In the genomic region with DNA sequence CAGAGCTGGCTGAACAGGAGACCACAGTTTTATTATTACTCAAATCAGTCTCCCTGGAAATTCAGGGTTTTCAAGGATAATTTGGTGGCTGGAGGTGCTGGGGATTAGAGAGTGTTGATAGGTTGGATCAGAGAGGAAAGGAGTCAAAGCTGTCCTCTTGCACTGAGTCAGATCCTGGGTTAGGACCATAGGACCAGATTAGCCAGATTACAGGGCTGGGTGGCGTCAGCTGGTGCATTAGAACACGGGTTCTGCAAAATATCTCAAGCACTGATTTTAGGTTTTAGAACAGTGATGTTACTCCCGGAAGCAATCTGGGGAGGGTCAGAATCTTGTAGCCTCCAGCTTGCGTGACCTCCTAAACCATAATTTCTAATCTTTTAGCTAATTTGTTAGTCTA, we compare ENCODE assay signal across 20 cellular contexts. TPM values are rescaled to one million over a fixed set of nuclear protein-coding genes. Genes with fewer than 3 reads are reported as not detected.
DNase-seq lines count a peak whose midpoint lies in the region; ATAC-seq and TF ChIP-seq lines count a peak whose summit lies in the region.
"Had no signal": no experiment of that assay in that cellular context is flagged by ENCODE, and none has a peak within 500 bp of the region (broad histone marks: within the 10 kb centered on the region; RNA-seq: fewer than 3 reads in every experiment).

No MANE protein-coding gene starts in this region.

- intact Hi-C loops in activated CD8-positive, alpha-beta T cell treated with anti-CD3 and anti-CD28 coated beads for 36 hours (cut with micrococcal nuclease) = loop anchor here (5.0 kb wide), 1 partner anchor 47 kb away; no protein-coding TSS in a partner anchor

- no peak for TF ChIP-seq CTCF in activated CD8-positive, alpha-beta T cell treated with anti-CD3 and anti-CD28 coated beads for 36 hours (IDR thresholded peaks at IDR 0.05)
- TF ChIP-seq CTCF in osteocyte (IDR thresholded peaks at IDR 0.05) = no peak

- peak overlapping the region; percentile 67 for H3K27ac Mint-ChIP-seq in activated CD8-positive, alpha-beta T cell treated with anti-CD3 and anti-CD28 coated beads for 36 hours
- no peak overlapping the region for H3K27ac Mint-ChIP-seq in activated CD8-positive, alpha-beta T cell treated with anti-CD3 and anti-CD28 coated beads, Interleukin-2, amount 10 ng/mL, durations not matched to agents 7 days and 5 days
- H3K27ac Mint-ChIP-seq in IgD-negative memory B cell = peak overlapping the region in 2 of 3 donors; percentile 26 to 95
- peak overlapping the region; percentile 98 for H3K27ac Mint-ChIP-seq in activated naive CD8-positive, alpha-beta T cell
- no peak overlapping the region for H3K27ac Mint-ChIP-seq in osteocyte (ENCODE audit: unreplicated experiment)
- H3K27ac Mint-ChIP-seq: endodermal cell, WTC11 had no signal

- peaks cover 65% of the 10 kb centered on the region for H3K4me1 Mint-ChIP-seq in activated CD8-positive, alpha-beta T cell treated with anti-CD3 and anti-CD28 coated beads for 36 hours (ENCODE audit: low read depth)
- H3K4me1 Mint-ChIP-seq in activated CD8-positive, alpha-beta T cell treated with anti-CD3 and anti-CD28 coated beads, Interleukin-2, amount 10 ng/mL, durations not matched to agents 7 days and 5 days (ENCODE audit: low read depth) = peaks cover 81% of the 10 kb centered on the region
- H3K4me1 Mint-ChIP-seq in IgD-negative memory B cell = peaks cover 25 to 34% (median 29%) of the 10 kb centered on the region in 3 donors
- peaks cover 77% of the 10 kb centered on the region for H3K4me1 Mint-ChIP-seq in activated naive CD8-positive, alpha-beta T cell (ENCODE audit: low read depth)
- peaks cover 9% of the 10 kb centered on the region for H3K4me1 Mint-ChIP-seq in osteocyte (ENCODE audit: unreplicated experiment)

- H3K36me3 Mint-ChIP-seq in activated CD8-positive, alpha-beta T cell treated with anti-CD3 and anti-CD28 coated beads for 36 hours (ENCODE audit: low read depth) = peaks cover 48% of the 10 kb centered on the region
- H3K36me3 Mint-ChIP-seq in activated CD8-positive, alpha-beta T cell treated with anti-CD3 and anti-CD28 coated beads, Interleukin-2, amount 10 ng/mL, durations not matched to agents 7 days and 5 days (ENCODE audit: low read depth) = peaks cover 35% of the 10 kb centered on the region
- H3K36me3 Mint-ChIP-seq in IgD-negative memory B cell (peaks cover 5% of the 10 kb centered on the region), osteocyte (ENCODE audit: unreplicated experiment) (no peaks in the 10 kb centered on the region)
- H3K36me3 Mint-ChIP-seq in activated naive CD8-positive, alpha-beta T cell = peaks cover 14% of the 10 kb centered on the region

- H3K27me3 Mint-ChIP-seq in activated CD8-positive, alpha-beta T cell treated with anti-CD3 and anti-CD28 coated beads for 36 hours = no peaks in the 10 kb centered on the region
- H3K27me3 Mint-ChIP-seq in activated CD8-positive, alpha-beta T cell treated with anti-CD3 and anti-CD28 coated beads, Interleukin-2, amount 10 ng/mL, durations not matched to agents 7 days and 5 days (ENCODE audit: low read depth) = no peaks in the 10 kb centered on the region
- H3K27me3 Mint-ChIP-seq in IgD-negative memory B cell (peaks cover 3% of the 10 kb centered on the region), osteocyte (ENCODE audit: unreplicated experiment) (no peaks in the 10 kb centered on the region)
- H3K27me3 Mint-ChIP-seq in activated naive CD8-positive, alpha-beta T cell = no peaks in the 10 kb centered on the region

- CTCF ChIA-PET in activated CD8-positive, alpha-beta T cell treated with anti-CD3 and anti-CD28 coated beads for 36 hours (lab: Charles Lee) = interaction anchor here (0.9 to 11.2 kb wide), 6 partner anchors 14 to 97 kb away, joined by 3 to 134 read pairs (median 4); no protein-coding TSS in a partner anchor
- CTCF ChIA-PET in activated CD8-positive, alpha-beta T cell treated with anti-CD3 and anti-CD28 coated beads, Interleukin-2, amount 10 ng/mL, durations not matched to agents 7 days and 5 days (lab: Charles Lee) = interaction anchor here (1.2 to 4.9 kb wide), 4 partner anchors 21 to 101 kb away, joined by 3 to 30 read pairs (median 4); no protein-coding TSS in a partner anchor

- peaks cover 6% of the 10 kb centered on the region for H3K9me3 Mint-ChIP-seq in activated CD8-positive, alpha-beta T cell treated with anti-CD3 and anti-CD28 coated beads for 36 hours
- H3K9me3 Mint-ChIP-seq in activated CD8-positive, alpha-beta T cell treated with anti-CD3 and anti-CD28 coated beads, Interleukin-2, amount 10 ng/mL, durations not matched to agents 7 days and 5 days (ENCODE audit: insufficient read depth) = peaks cover 3% of the 10 kb centered on the region
- H3K9me3 Mint-ChIP-seq in IgD-negative memory B cell (peaks cover 0 to 2% (median 0%) of the 10 kb centered on the region in 3 donors), osteocyte (ENCODE audit: unreplicated experiment) (no peaks in the 10 kb centered on the region)
- H3K9me3 Mint-ChIP-seq in activated naive CD8-positive, alpha-beta T cell (ENCODE audit: low read depth) = no peaks in the 10 kb centered on the region
- H3K9me3 Mint-ChIP-seq: endodermal cell had no signal

- H3K27ac ChIP-seq in substantia nigra (ENCODE audit: low read depth, low read length, poor library complexity, severe bottlenecking) = no peak overlapping the region
- H3K27ac ChIP-seq: BLaER1, brain microvascular endothelial cell, colonic mucosa, SK-N-MC, testis had no signal

- POLR2A ChIA-PET in activated CD8-positive, alpha-beta T cell treated with anti-CD3 and anti-CD28 coated beads for 36 hours (lab: Charles Lee) = interaction anchor here (0.9 to 10.5 kb wide), 9 partner anchors 12 to 97 kb away, joined by 3 to 134 read pairs (median 3); partner anchors contain the start of gene IL4R
- POLR2A ChIA-PET in activated CD8-positive, alpha-beta T cell treated with anti-CD3 and anti-CD28 coated beads, Interleukin-2, amount 10 ng/mL, durations not matched to agents 7 days and 5 days (lab: Charles Lee) = interaction anchor here (0.7 to 4.5 kb wide), 3 partner anchors 17 to 38 kb away, joined by 3 to 31 read pairs (median 4); no protein-coding TSS in a partner anchor

- peak overlapping the region; percentile 91 for H3K4me3 Mint-ChIP-seq in activated CD8-positive, alpha-beta T cell treated with anti-CD3 and anti-CD28 coated beads for 36 hours
- H3K4me3 Mint-ChIP-seq in activated CD8-positive, alpha-beta T cell treated with anti-CD3 and anti-CD28 coated beads, Interleukin-2, amount 10 ng/mL, durations not matched to agents 7 days and 5 days = no peak overlapping the region
- H3K4me3 Mint-ChIP-seq in IgD-negative memory B cell (peak overlapping the region in 2 of 4 donors; percentile 4 to 85), osteocyte (ENCODE audit: unreplicated experiment) (no peak overlapping the region)
- peak overlapping the region; percentile 13 for H3K4me3 Mint-ChIP-seq in activated naive CD8-positive, alpha-beta T cell
- H3K4me3 Mint-ChIP-seq: endodermal cell had no signal

- ATAC-seq in activated CD8-positive, alpha-beta T cell treated with anti-CD3 and anti-CD28 coated beads for 36 hours = no peak
- ATAC-seq in activated CD8-positive, alpha-beta T cell treated with anti-CD3 and anti-CD28 coated beads, Interleukin-2, amount 10 ng/mL, durations not matched to agents 7 days and 5 days = no peak
- no peak for ATAC-seq in GM19463 (IDR thresholded peaks at IDR 0.05; ENCODE audit: unreplicated experiment)
- ATAC-seq: left cardiac atrium, WTC11 had no signal

- DNase-seq in activated CD8-positive, alpha-beta T cell treated with anti-CD3 and anti-CD28 coated beads for 36 hours = peak; percentile 34
- DNase-seq in activated CD8-positive, alpha-beta T cell treated with anti-CD3 and anti-CD28 coated beads, Interleukin-2, amount 10 ng/mL, durations not matched to agents 7 days and 5 days = no peak
- DNase-seq in osteocyte (ENCODE audit: extremely low spot score, unreplicated experiment) = peak; percentile 21
- DNase-seq in substantia nigra (lab: John Stamatoyannopoulos, UW) = no peak
- DNase-seq in putamen (ENCODE audit: low spot score) = no peak
- DNase-seq: brain microvascular endothelial cell; colonic mucosa; left cardiac atrium; midbrain; NCI-H1417 treated with DMSO at 0.1 percent for 48 hours; NCI-H2107; stimulated activated CD4-positive, alpha-beta T cell treated with anti-CD3 and anti-CD28 coated beads, Interleukin-12 subunit alpha, Interleukin-12 subunit beta, amount 100 ng/mL, for 4 hours; testis had no signal

RNA-seq across cellular contexts. Expression of gene NSMCE1, which starts 1.8 kb away (rescaled TPM):
- total RNA-seq in activated CD8-positive, alpha-beta T cell treated with anti-CD3 and anti-CD28 coated beads for 36 hours = 100 to 1,000 TPM; 150 to 156 TPM
- total RNA-seq in activated CD8-positive, alpha-beta T cell treated with anti-CD3 and anti-CD28 coated beads, Interleukin-2, amount 10 ng/mL, durations not matched to agents 7 days and 5 days = 10 to 100 TPM; 87.3 to 94.9 TPM
- 78.1 TPM for polyA plus RNA-seq in IgD-negative memory B cell
- 26.4 and 28.3 TPM in 2 replicates for total RNA-seq in osteocyte

RNA-seq across cellular contexts. Expression of gene IL4R, which starts 43.4 kb away (rescaled TPM):
- total RNA-seq in activated CD8-positive, alpha-beta T cell treated with anti-CD3 and anti-CD28 coated beads for 36 hours = 100 to 1,000 TPM; 236 to 245 TPM
- total RNA-seq in activated CD8-positive, alpha-beta T cell treated with anti-CD3 and anti-CD28 coated beads, Interleukin-2, amount 10 ng/mL, durations not matched to agents 7 days and 5 days = 100 to 1,000 TPM; 231 to 237 TPM
- polyA plus RNA-seq in IgD-negative memory B cell = 69.6 TPM
- total RNA-seq in osteocyte = 34.5 and 35.9 TPM in 2 replicates

Comparison
In these comparisons a context has a peak if more than half of its experiments do, and no peak if none do; other contexts are left out.
1. DNase-seq: peak in activated CD8-positive, alpha-beta T cell treated with anti-CD3 and anti-CD28 coated beads for 36 hours (single experiment) and osteocyte (single experiment); none in activated CD8-positive, alpha-beta T cell treated with anti-CD3 and anti-CD28 coated beads, Interleukin-2, amount 10 ng/mL, durations not matched to agents 7 days and 5 days (single experiment), substantia nigra (0 of 49) and putamen (single experiment).
2. H3K27ac Mint-ChIP-seq: peak in activated CD8-positive, alpha-beta T cell treated with anti-CD3 and anti-CD28 coated beads for 36 hours (single experiment), IgD-negative memory B cell (2 of 3) and activated naive CD8-positive, alpha-beta T cell (single experiment); none in activated CD8-positive, alpha-beta T cell treated with anti-CD3 and anti-CD28 coated beads, Interleukin-2, amount 10 ng/mL, durations not matched to agents 7 days and 5 days (single experiment) and osteocyte (single experiment).
3. H3K4me3 Mint-ChIP-seq: peak in activated CD8-positive, alpha-beta T cell treated with anti-CD3 and anti-CD28 coated beads for 36 hours (single experiment) and activated naive CD8-positive, alpha-beta T cell (single experiment); none in activated CD8-positive, alpha-beta T cell treated with anti-CD3 and anti-CD28 coated beads, Interleukin-2, amount 10 ng/mL, durations not matched to agents 7 days and 5 days (single experiment) and osteocyte (single experiment).